13 cellular contexts compared by ENCODE assay signal in genomic region chr12:48786591-48787544, GRCh38. TPM values are rescaled to one million over a fixed set of nuclear protein-coding genes. Genes with fewer than 3 reads are reported as not detected.
DNase-seq lines count a peak whose midpoint lies in the region; ATAC-seq, FAIRE-seq and TF ChIP-seq lines count a peak whose summit lies in the region.
"Had no signal": no experiment of that assay in that cellular context is flagged by ENCODE, and none has a peak within 500 bp of the region (broad histone marks: within the 10 kb centered on the region; RNA-seq: fewer than 3 reads in every experiment).

No MANE protein-coding gene starts in this region.

- H3K4me1 Mint-ChIP-seq in WTC11, result peaks cover 24% of the 10 kb centered on the region
- peaks cover 47% of the 10 kb centered on the region for H3K4me1 Mint-ChIP-seq in osteocyte (ENCODE audit: unreplicated experiment)
- H3K4me1 Mint-ChIP-seq in activated T-helper 1 cell treated with anti-CD3 and anti-CD28 coated beads, Interleukin-12 subunit alpha, Interleukin-12 subunit beta, Interleukin-2, Interleukin-4 antibody, amounts not matched to agents 30 ng/mL and 10 ng/mL and 1 ng/mL, durations not matched to agents 14 hours and 24 hours and 36 hours (ENCODE audit: low read depth), result no peaks in the 10 kb centered on the region

- H3K27ac Mint-ChIP-seq in WTC11, result no peak overlapping the region
- H3K27ac Mint-ChIP-seq in osteocyte (ENCODE audit: unreplicated experiment), result peak overlapping the region; percentile 82
- no peak overlapping the region for H3K27ac Mint-ChIP-seq in activated T-helper 1 cell treated with anti-CD3 and anti-CD28 coated beads, Interleukin-12 subunit alpha, Interleukin-12 subunit beta, Interleukin-2, Interleukin-4 antibody, amounts not matched to agents 30 ng/mL and 10 ng/mL and 1 ng/mL, durations not matched to agents 14 hours and 24 hours and 36 hours
- H3K27ac Mint-ChIP-seq: activated CD4-positive, alpha-beta T cell treated with anti-CD3 and anti-CD28 coated beads, Interleukin-2, amount 10 ng/mL, durations not matched to agents 7 days and 5 days; CD4-positive, alpha-beta T cell had no signal

- ATAC-seq in WTC11, result no peak

- no peak for FAIRE-seq in GM12892 (lab: Jason Lieb, UNC)

- H3K9me3 Mint-ChIP-seq in WTC11 (no peaks in the 10 kb centered on the region), osteocyte (ENCODE audit: unreplicated experiment) (no peaks in the 10 kb centered on the region)
- no peaks in the 10 kb centered on the region for H3K9me3 Mint-ChIP-seq in activated T-helper 1 cell treated with anti-CD3 and anti-CD28 coated beads, Interleukin-12 subunit alpha, Interleukin-12 subunit beta, Interleukin-2, Interleukin-4 antibody, amounts not matched to agents 30 ng/mL and 10 ng/mL and 1 ng/mL, durations not matched to agents 14 hours and 24 hours and 36 hours
- H3K9me3 Mint-ChIP-seq: activated CD4-positive, alpha-beta T cell treated with anti-CD3 and anti-CD28 coated beads, Interleukin-2, amount 10 ng/mL, durations not matched to agents 7 days and 5 days; CD4-positive, alpha-beta T cell had no signal

- H3K27me3 Mint-ChIP-seq in WTC11 (ENCODE audit: low read depth) (peaks cover 28% of the 10 kb centered on the region), osteocyte (ENCODE audit: unreplicated experiment) (no peaks in the 10 kb centered on the region)
- H3K27me3 Mint-ChIP-seq in activated T-helper 1 cell treated with anti-CD3 and anti-CD28 coated beads, Interleukin-12 subunit alpha, Interleukin-12 subunit beta, Interleukin-2, Interleukin-4 antibody, amounts not matched to agents 30 ng/mL and 10 ng/mL and 1 ng/mL, durations not matched to agents 14 hours and 24 hours and 36 hours (ENCODE audit: insufficient read depth), result peaks cover 46% of the 10 kb centered on the region

- CTCF ChIA-PET in WTC11 (lab: Charles Lee), result no interaction called here

- H3K4me3 ChIP-seq in AG10803 (ENCODE audit: low read length) (peak overlapping the region; percentile 78), fibroblast of villous mesenchyme (ENCODE audit: low read depth, low read length) (peak overlapping the region; percentile 88)

- POLR2A ChIA-PET in WTC11 (lab: Charles Lee), result interaction anchor here (0.6 kb wide), 1 partner anchor 31 kb away, joined by 3 read pairs; no protein-coding TSS in a partner anchor

- H3K36me3 Mint-ChIP-seq in WTC11 (no peaks in the 10 kb centered on the region), osteocyte (ENCODE audit: unreplicated experiment) (peaks cover 2% of the 10 kb centered on the region)
- no peaks in the 10 kb centered on the region for H3K36me3 Mint-ChIP-seq in activated T-helper 1 cell treated with anti-CD3 and anti-CD28 coated beads, Interleukin-12 subunit alpha, Interleukin-12 subunit beta, Interleukin-2, Interleukin-4 antibody, amounts not matched to agents 30 ng/mL and 10 ng/mL and 1 ng/mL, durations not matched to agents 14 hours and 24 hours and 36 hours (ENCODE audit: low read depth)

- TF ChIP-seq POLR2A in GM12892 (IDR thresholded peaks at IDR 0.05; ENCODE audit: low read depth, low read length), result no peak

- intact Hi-C loops in activated T-helper 1 cell treated with anti-CD3 and anti-CD28 coated beads, Interleukin-12 subunit alpha, Interleukin-12 subunit beta, Interleukin-2, Interleukin-4 antibody, amounts not matched to agents 30 ng/mL and 10 ng/mL and 1 ng/mL, durations not matched to agents 14 hours and 24 hours and 36 hours (cut with micrococcal nuclease), result no loop called here

- TF ChIP-seq CTCF in AG10803 (conservative IDR thresholded peaks at IDR 0.05; ENCODE audit: low read length) (no peak), WTC11 (IDR thresholded peaks at IDR 0.05) (no peak), fibroblast of villous mesenchyme (IDR thresholded peaks at IDR 0.05; ENCODE audit: insufficient read depth, low read depth, low read length) (no peak), osteocyte (IDR thresholded peaks at IDR 0.05) (no peak)

- DNase-seq in AG10803 (ENCODE audit: low read depth) (no peak), WTC11 (ENCODE audit: low spot score) (no peak), fibroblast of villous mesenchyme (ENCODE audit: low read depth) (no peak), osteocyte (ENCODE audit: extremely low spot score, unreplicated experiment) (no peak), NOMO-1 (lab: John Stamatoyannopoulos, UW; ENCODE audit: unreplicated experiment in 2 of 2) (no peak), GM12892 (ENCODE audit: insufficient read length) (no peak)
- DNase-seq in activated T-cell treated with anti-CD3 and anti-CD28 coated beads, Interleukin-2, amount 50 U/mL, for 48 hours, result no peak
- no peak for DNase-seq in activated T-helper 1 cell treated with anti-CD3 and anti-CD28 coated beads, Interleukin-12 subunit alpha, Interleukin-12 subunit beta, Interleukin-2, Interleukin-4 antibody, amounts not matched to agents 30 ng/mL and 10 ng/mL and 1 ng/mL, durations not matched to agents 14 hours and 24 hours and 36 hours (ENCODE audit: low spot score)
- DNase-seq: activated CD4-positive, alpha-beta T cell treated with anti-CD3 and anti-CD28 coated beads, Interleukin-2, amount 10 ng/mL, durations not matched to agents 7 days and 5 days; CD4-positive, alpha-beta T cell; central memory CD4-positive, alpha-beta T cell; KBM-7; NCI-H748 treated with DMSO at 0.1 percent for 48 hours had no signal

- H3K4me3 Mint-ChIP-seq in WTC11, result peak overlapping the region; percentile 94
- peak overlapping the region; percentile 93 for H3K4me3 Mint-ChIP-seq in osteocyte (ENCODE audit: unreplicated experiment)
- H3K4me3 Mint-ChIP-seq in activated T-helper 1 cell treated with anti-CD3 and anti-CD28 coated beads, Interleukin-12 subunit alpha, Interleukin-12 subunit beta, Interleukin-2, Interleukin-4 antibody, amounts not matched to agents 30 ng/mL and 10 ng/mL and 1 ng/mL, durations not matched to agents 14 hours and 24 hours and 36 hours, result no peak overlapping the region
- H3K4me3 Mint-ChIP-seq: activated CD4-positive, alpha-beta T cell treated with anti-CD3 and anti-CD28 coated beads, Interleukin-2, amount 10 ng/mL, durations not matched to agents 7 days and 5 days; CD4-positive, alpha-beta T cell had no signal

TF ChIP-seq in WTC11, 78 proteins besides CTCF, POLR2A, EP300 and RAD21 (continues in another document):
- no peak for TF ChIP-seq ZNF219 (CRISPR knock-in tag; IDR thresholded peaks at IDR 0.05; ENCODE audit: borderline replicate concordance)
- TF ChIP-seq ATF6 (CRISPR knock-in tag; IDR thresholded peaks at IDR 0.05), result no peak
- no peak for TF ChIP-seq GTF2I (CRISPR knock-in tag; conservative IDR thresholded peaks at IDR 0.05)
- no peak for TF ChIP-seq MXD4 (CRISPR knock-in tag; IDR thresholded peaks at IDR 0.05; ENCODE audit: borderline replicate concordance)
- no peak for TF ChIP-seq CBFB (CRISPR knock-in tag; IDR thresholded peaks at IDR 0.05; ENCODE audit: low read depth)
- TF ChIP-seq GRHL2 (CRISPR knock-in tag; IDR thresholded peaks at IDR 0.05; ENCODE audit: insufficient replicate concordance, severe bottlenecking), result no peak
- TF ChIP-seq ZNF317 (CRISPR knock-in tag; IDR thresholded peaks at IDR 0.05; ENCODE audit: borderline replicate concordance, low read depth), result no peak
- no peak for TF ChIP-seq GABPB1 (CRISPR knock-in tag; IDR thresholded peaks at IDR 0.05)
- no peak for TF ChIP-seq NFYB (CRISPR knock-in tag; conservative IDR thresholded peaks at IDR 0.05; ENCODE audit: low read depth)
- TF ChIP-seq ELF4 (CRISPR knock-in tag; IDR thresholded peaks at IDR 0.05; ENCODE audit: low read depth), result no peak
- TF ChIP-seq FOXJ3 (CRISPR knock-in tag; IDR thresholded peaks at IDR 0.05; ENCODE audit: borderline replicate concordance), result no peak
- no peak for TF ChIP-seq ZNF416 (CRISPR knock-in tag; IDR thresholded peaks at IDR 0.05)

RNA-seq across cellular contexts. Expression of gene ADCY6, which starts 2.0 kb away (rescaled TPM):
- 11.9 to 12.8 TPM (median 12.2 TPM) in 3 replicates for total RNA-seq in WTC11 (2021)
- total RNA-seq in fibroblast of villous mesenchyme, result 39.6 and 47.1 TPM in 2 replicates
- total RNA-seq in osteocyte, result 71.7 and 71.9 TPM in 2 replicates
- total RNA-seq in activated T-helper 1 cell treated with anti-CD3 and anti-CD28 coated beads, Interleukin-12 subunit alpha, Interleukin-12 subunit beta, Interleukin-2, Interleukin-4 antibody, amounts not matched to agents 30 ng/mL and 10 ng/mL and 1 ng/mL, durations not matched to agents 14 hours and 24 hours and 36 hours, result 0.32 and 0.78 TPM in 2 replicates
- 0.38 TPM for polyA plus RNA-seq in GM12892 (2012; ENCODE audit: missing spikeins)
- total RNA-seq: activated CD4-positive, alpha-beta T cell treated with anti-CD3 and anti-CD28 coated beads, Interleukin-2, amount 10 ng/mL, durations not matched to agents 7 days and 5 days; CD4-positive, alpha-beta T cell had no signal

RNA-seq across cellular contexts. Expression of gene CACNB3, which starts 31.4 kb away (rescaled TPM):
- total RNA-seq in WTC11 (2021) (15.0 to 17.3 TPM (median 17.0 TPM) in 3 replicates), fibroblast of villous mesenchyme (29.8 and 30.3 TPM in 2 replicates), osteocyte (66.5 and 83.3 TPM in 2 replicates)
- 11.4 and 13.1 TPM in 2 replicates for total RNA-seq in activated T-helper 1 cell treated with anti-CD3 and anti-CD28 coated beads, Interleukin-12 subunit alpha, Interleukin-12 subunit beta, Interleukin-2, Interleukin-4 antibody, amounts not matched to agents 30 ng/mL and 10 ng/mL and 1 ng/mL, durations not matched to agents 14 hours and 24 hours and 36 hours
- 1.8 TPM for polyA plus RNA-seq in GM12892 (2012; ENCODE audit: missing spikeins)
